Comparison of ENCODE assay signal across 1 cellular context in genomic region chr14:75875958-75876357, GRCh38.
TF ChIP-seq lines count a peak whose summit lies in the region.

No MANE protein-coding gene starts in this region.

TF ChIP-seq in GM12878, 131 proteins besides CTCF, POLR2A, EP300 and RAD21 (continued from another document):
- TF ChIP-seq, protein P1, sequence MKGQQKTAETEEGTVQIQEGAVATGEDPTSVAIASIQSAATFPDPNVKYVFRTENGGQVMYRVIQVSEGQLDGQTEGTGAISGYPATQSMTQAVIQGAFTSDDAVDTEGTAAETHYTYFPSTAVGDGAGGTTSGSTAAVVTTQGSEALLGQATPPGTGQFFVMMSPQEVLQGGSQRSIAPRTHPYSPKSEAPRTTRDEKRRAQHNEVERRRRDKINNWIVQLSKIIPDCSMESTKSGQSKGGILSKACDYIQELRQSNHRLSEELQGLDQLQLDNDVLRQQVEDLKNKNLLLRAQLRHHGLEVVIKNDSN (IDR thresholded peaks at IDR 0.05; ENCODE audit: borderline replicate concordance, extremely low read length, insufficient read depth, low read depth, low read length): peak; percentile 8
- TF ChIP-seq ZNF24 (IDR thresholded peaks at IDR 0.05) (no peak), SREBF2 (IDR thresholded peaks at IDR 0.05; ENCODE audit: low read length) (no peak), NBN (IDR thresholded peaks at IDR 0.05) (no peak), NRF1 (conservative IDR thresholded peaks at IDR 0.05; ENCODE audit: low read depth, low read length) (no peak), NR2F1 (conservative IDR thresholded peaks at IDR 0.05) (peak; percentile 97), ETV6 (conservative IDR thresholded peaks at IDR 0.05 in 1 of 2, IDR thresholded peaks at IDR 0.05 in 1 of 2; ENCODE audit: borderline replicate concordance in 1 of 2, low read depth in 1 of 2) (no peak), CREM (IDR thresholded peaks at IDR 0.05; ENCODE audit: low read depth) (peak; percentile 23; the same call in 1 of the 2 replicates), ATF2 (IDR thresholded peaks at IDR 0.05; ENCODE audit: low read length) (0 out of 2 replicates have a peak, but pooled peaks have one; percentile 30), CREB1 (IDR thresholded peaks at IDR 0.05; ENCODE audit: low read depth) (no peak), STAT3 (IDR thresholded peaks at IDR 0.05; ENCODE audit: low read depth, low read length) (no peak)
- TF ChIP-seq, protein P2, sequence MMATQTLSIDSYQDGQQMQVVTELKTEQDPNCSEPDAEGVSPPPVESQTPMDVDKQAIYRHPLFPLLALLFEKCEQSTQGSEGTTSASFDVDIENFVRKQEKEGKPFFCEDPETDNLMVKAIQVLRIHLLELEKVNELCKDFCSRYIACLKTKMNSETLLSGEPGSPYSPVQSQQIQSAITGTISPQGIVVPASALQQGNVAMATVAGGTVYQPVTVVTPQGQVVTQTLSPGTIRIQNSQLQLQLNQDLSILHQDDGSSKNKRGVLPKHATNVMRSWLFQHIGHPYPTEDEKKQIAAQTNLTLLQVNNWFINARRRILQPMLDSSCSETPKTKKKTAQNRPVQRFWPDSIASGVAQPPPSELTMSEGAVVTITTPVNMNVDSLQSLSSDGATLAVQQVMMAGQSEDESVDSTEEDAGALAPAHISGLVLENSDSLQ (IDR thresholded peaks at IDR 0.05): peak; percentile 68; the same call in 1 of the 2 replicates
TF ChIP-seq in GM12878: peak in this region for 22.
